In genomic region chr6:107957909-107958688, GRCh38 we compare ENCODE assay signal across 8 cellular contexts. TPM values are rescaled to one million over a fixed set of nuclear protein-coding genes. Genes with fewer than 3 reads are reported as not detected.
A peak's percentile ranks its signal among the peaks of the same experiment; 100 is the strongest.
DNase-seq lines count a peak whose midpoint lies in the region; ATAC-seq, FAIRE-seq and TF ChIP-seq lines count a peak whose summit lies in the region.

TSS of gene SEC63 (minus strand) at chr6:107958208. CDS start at chr6:107958009, 199 bp downstream.

- intact Hi-C loops in Right ventricle myocardium superior (cut with DNase I), result no loop called here

- peak within 1 kb of the TSS; percentile 87 for H2BK120ac ChIP-seq in trophoblast cell (ENCODE audit: insufficient read depth, low read length, poor library complexity)

- no peak within 1 kb of the TSS for H2BK12ac ChIP-seq in trophoblast cell (ENCODE audit: low read length)

- H3K4me2 ChIP-seq in trophoblast cell (ENCODE audit: low read length), result peak within 1 kb of the TSS; percentile 87

- WGBS in trophoblast cell (ENCODE audit: extremely low coverage, insufficient coverage, insufficient read length), result no CpG with 5 or more reads among the region's 69 CpGs
- WGBS in tibial nerve, 2 donors, result 1 to 2% methylated on average over 39 to 46 of the region's 69 CpGs

- peak within 1 kb of the TSS; percentile 99 for H3K4me3 Mint-ChIP-seq in activated naive CD8-positive, alpha-beta T cell treated with anti-CD3 and anti-CD28 coated beads, Interleukin-2, amount 50 U/mL, for 24 hours

- H3K14ac ChIP-seq in trophoblast cell (ENCODE audit: low read length), result peak within 1 kb of the TSS; percentile 89

- no peaks in the 10 kb centered on the region for H3K27me3 Mint-ChIP-seq in activated naive CD8-positive, alpha-beta T cell treated with anti-CD3 and anti-CD28 coated beads, Interleukin-2, amount 50 U/mL, for 24 hours

- DNase-seq in GM12891 (ENCODE audit: insufficient read length, low spot score) (peak; percentile 93), NCI-H1436 (lab: John Stamatoyannopoulos, UW) (peak; percentile 96), SW480 (ENCODE audit: low spot score) (peak; percentile 91), Right ventricle myocardium superior (peak; percentile 98), trophoblast cell (peak; percentile 97 to 98), tibial nerve (ENCODE audit: low spot score in 2 of 2) (peak; percentile 92 to 93)
- DNase-seq in activated naive CD8-positive, alpha-beta T cell treated with anti-CD3 and anti-CD28 coated beads, Interleukin-2, amount 50 U/mL, for 24 hours, result peak; percentile 98

- peak within 1 kb of the TSS; percentile 95 for H3K9ac ChIP-seq in trophoblast cell (ENCODE audit: low read length)

- H3K79me1 ChIP-seq in trophoblast cell (ENCODE audit: low read length), result peaks cover 10% of the 10 kb centered on the region

- TF ChIP-seq EP300 in tibial nerve (IDR thresholded peaks at IDR 0.05), result peak; percentile 27 to 85

- H3K18ac ChIP-seq in trophoblast cell (ENCODE audit: low read length), result peak within 1 kb of the TSS; percentile 98

- H4K8ac ChIP-seq in trophoblast cell (ENCODE audit: low read depth, low read length), result peak within 1 kb of the TSS; percentile 80

- H3K27me3 ChIP-seq in trophoblast cell (ENCODE audit: insufficient read depth, low read length), result no peaks in the 10 kb centered on the region
- H3K27me3 ChIP-seq in tibial nerve, result no peaks in the 10 kb centered on the region

- peak within 1 kb of the TSS; percentile 81 for H4K91ac ChIP-seq in trophoblast cell (ENCODE audit: low read depth, low read length)

- peaks cover 0 to 2% of the 10 kb centered on the region in 2 experiments for H3K4me1 ChIP-seq in trophoblast cell (ENCODE audit: control insufficient read depth in 1 of 2, insufficient read depth in 2 of 2, low read length in 2 of 2)
- H3K4me1 ChIP-seq in tibial nerve, result peaks cover 0 to 36% (median 5%) of the 10 kb centered on the region in 4 donors

- H2BK5ac ChIP-seq in trophoblast cell (ENCODE audit: low read depth, low read length, poor library complexity), result peak within 1 kb of the TSS; percentile 71

- peak within 1 kb of the TSS; percentile 78 for H4K12ac ChIP-seq in trophoblast cell (ENCODE audit: low read depth, low read length)

- H3K4me3 ChIP-seq in trophoblast cell (ENCODE audit: low read depth, low read length) (peak within 1 kb of the TSS; percentile 99), tibial nerve (peak within 1 kb of the TSS; percentile 62 to 82 (median 79))

- H3K9me3 Mint-ChIP-seq in activated naive CD8-positive, alpha-beta T cell treated with anti-CD3 and anti-CD28 coated beads, Interleukin-2, amount 50 U/mL, for 24 hours, result no peaks in the 10 kb centered on the region

- TF ChIP-seq POLR2A in GM12891 (IDR thresholded peaks at IDR 0.05; ENCODE audit: low read depth, low read length) (peak; percentile 84), tibial nerve (IDR thresholded peaks at IDR 0.05) (peak; percentile 55 to 86)

- H3K27ac ChIP-seq in trophoblast cell (ENCODE audit: low read depth, low read length) (peak within 1 kb of the TSS; percentile 79), tibial nerve (peak within 1 kb of the TSS; percentile 77 to 94 (median 89))

- H3K4ac ChIP-seq in trophoblast cell (ENCODE audit: low read depth, low read length), result peak within 1 kb of the TSS; percentile 64

- H3K27ac Mint-ChIP-seq in activated naive CD8-positive, alpha-beta T cell treated with anti-CD3 and anti-CD28 coated beads, Interleukin-2, amount 50 U/mL, for 24 hours, result peak within 1 kb of the TSS; percentile 99

- ATAC-seq in HG02798 (IDR thresholded peaks at IDR 0.05; ENCODE audit: poor library complexity, unreplicated experiment), result peak; percentile 95
- peak; percentile 97 for ATAC-seq in activated naive CD8-positive, alpha-beta T cell treated with anti-CD3 and anti-CD28 coated beads, Interleukin-2, amount 50 U/mL, for 24 hours
- peak; percentile 99 for ATAC-seq in Right ventricle myocardium superior (ENCODE audit: poor library complexity)

- H2AFZ ChIP-seq in trophoblast cell (ENCODE audit: insufficient read depth, low read length, poor library complexity), result peak within 1 kb of the TSS; percentile 82

- peaks cover 18% of the 10 kb centered on the region for H3K79me2 ChIP-seq in trophoblast cell (ENCODE audit: control insufficient read depth, insufficient read depth, low read length, poor library complexity)

- peak in 2 of 5 experiments; percentile 6 to 41 for TF ChIP-seq CTCF in tibial nerve (IDR thresholded peaks at IDR 0.05)

- peaks cover 20% of the 10 kb centered on the region for H3K36me3 Mint-ChIP-seq in activated naive CD8-positive, alpha-beta T cell treated with anti-CD3 and anti-CD28 coated beads, Interleukin-2, amount 50 U/mL, for 24 hours (ENCODE audit: low read depth)

- no peak within 1 kb of the TSS for H3K23ac ChIP-seq in trophoblast cell (ENCODE audit: low read length)

- H2AK5ac ChIP-seq in trophoblast cell (ENCODE audit: low read length), result peak within 1 kb of the TSS; percentile 86

- peak; percentile 92 for FAIRE-seq in GM12891 (lab: Jason Lieb, UNC)

- no peaks in the 10 kb centered on the region for H3K9me3 ChIP-seq in trophoblast cell (ENCODE audit: insufficient read depth, low read depth, low read length)
- no peaks in the 10 kb centered on the region for H3K9me3 ChIP-seq in tibial nerve

- peaks cover 36% of the 10 kb centered on the region for H3K4me1 Mint-ChIP-seq in activated naive CD8-positive, alpha-beta T cell treated with anti-CD3 and anti-CD28 coated beads, Interleukin-2, amount 50 U/mL, for 24 hours

- H3K36me3 ChIP-seq in trophoblast cell (ENCODE audit: control insufficient read depth in 1 of 2, insufficient read depth in 2 of 2, low read length in 2 of 2) (peaks cover 0 to 6% of the 10 kb centered on the region in 2 experiments), tibial nerve (no peaks in the 10 kb centered on the region)

TF ChIP-seq in GM12891, 5 proteins besides CTCF, POLR2A, EP300 and RAD21:
- peak; percentile 76 for TF ChIP-seq POLR2AphosphoS5 (IDR thresholded peaks at IDR 0.05; ENCODE audit: low read depth, low read length)
- TF ChIP-seq POU2F2 (IDR thresholded peaks at IDR 0.05; ENCODE audit: low read depth, low read length), result no peak
- TF ChIP-seq TAF1 (IDR thresholded peaks at IDR 0.05; ENCODE audit: low read depth, low read length), result peak; percentile 71
- TF ChIP-seq SPI1 (IDR thresholded peaks at IDR 0.05; ENCODE audit: low read depth, low read length), result no peak
- no peak for TF ChIP-seq PAX5 (IDR thresholded peaks at IDR 0.05; ENCODE audit: insufficient read depth, low read length, severe bottlenecking)

RNA-seq across cellular contexts. Expression of gene SEC63, which starts in this region (rescaled TPM):
- polyA plus RNA-seq in GM12891 (2012; ENCODE audit: low read depth, missing spikeins), result 23.2 TPM
- total RNA-seq in Right ventricle myocardium superior, result 57.9 TPM
- polyA plus RNA-seq in trophoblast cell (2013), result 101 and 113 TPM in 2 replicates
- total RNA-seq in tibial nerve, result 10 to 100 TPM; 32.6 to 84.0 (median 44.5) TPM

Comparison
In these comparisons a context has a peak if more than half of its experiments do, and no peak if none do; other contexts are left out.
1. Peak in every context shown above with its lines: DNase-seq, ATAC-seq, H3K4me3 ChIP-seq and H3K27ac ChIP-seq.